ENCODE assay signal across 2 cellular contexts in the genomic region with DNA sequence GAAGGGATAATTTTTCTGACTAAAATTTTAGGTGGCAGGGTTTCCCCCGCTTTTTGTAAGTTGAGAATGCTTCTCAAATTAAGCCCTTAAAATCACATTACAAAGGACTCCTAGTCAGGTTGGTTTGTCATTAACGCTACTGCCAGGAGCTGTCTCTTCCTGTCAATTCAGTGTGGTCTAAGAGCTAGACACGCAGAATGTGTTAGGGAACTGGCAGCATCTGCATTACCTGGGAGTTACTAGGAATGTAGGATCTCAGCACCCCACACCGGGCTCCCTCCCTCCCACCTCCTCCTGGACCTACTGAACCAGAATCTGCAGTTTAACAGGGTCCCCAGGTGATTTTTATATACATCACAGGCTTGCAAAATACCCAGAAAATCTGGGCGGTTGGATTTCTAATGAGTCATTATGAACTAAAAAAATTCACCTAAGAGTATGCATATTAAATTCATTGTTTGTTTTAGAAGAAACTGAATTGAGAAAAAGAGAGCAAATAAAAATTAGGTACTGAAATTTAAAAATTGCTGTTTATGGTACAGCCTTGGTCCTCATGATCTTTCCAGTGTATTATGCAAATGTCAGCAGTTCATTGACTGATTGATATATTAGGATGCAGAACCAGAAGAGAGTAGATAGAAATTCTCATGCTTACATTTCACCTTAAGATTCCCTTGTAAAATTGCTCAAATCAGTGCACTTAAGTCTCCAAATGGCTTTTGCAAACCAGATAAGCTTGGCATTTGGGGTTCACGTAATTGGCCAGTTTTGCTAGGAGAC.
A peak's percentile ranks its signal among the peaks of the same experiment; 100 is the strongest.
TF ChIP-seq lines count a peak whose summit lies in the region.

No MANE protein-coding gene starts in this region.

TF ChIP-seq in K562, 482 proteins besides CTCF, POLR2A, EP300 and RAD21:
- TF ChIP-seq ZNF316 (IDR thresholded peaks at IDR 0.05) = peak; percentile 17; the same call in 1 of the 2 replicates
- TF ChIP-seq, protein P1, sequence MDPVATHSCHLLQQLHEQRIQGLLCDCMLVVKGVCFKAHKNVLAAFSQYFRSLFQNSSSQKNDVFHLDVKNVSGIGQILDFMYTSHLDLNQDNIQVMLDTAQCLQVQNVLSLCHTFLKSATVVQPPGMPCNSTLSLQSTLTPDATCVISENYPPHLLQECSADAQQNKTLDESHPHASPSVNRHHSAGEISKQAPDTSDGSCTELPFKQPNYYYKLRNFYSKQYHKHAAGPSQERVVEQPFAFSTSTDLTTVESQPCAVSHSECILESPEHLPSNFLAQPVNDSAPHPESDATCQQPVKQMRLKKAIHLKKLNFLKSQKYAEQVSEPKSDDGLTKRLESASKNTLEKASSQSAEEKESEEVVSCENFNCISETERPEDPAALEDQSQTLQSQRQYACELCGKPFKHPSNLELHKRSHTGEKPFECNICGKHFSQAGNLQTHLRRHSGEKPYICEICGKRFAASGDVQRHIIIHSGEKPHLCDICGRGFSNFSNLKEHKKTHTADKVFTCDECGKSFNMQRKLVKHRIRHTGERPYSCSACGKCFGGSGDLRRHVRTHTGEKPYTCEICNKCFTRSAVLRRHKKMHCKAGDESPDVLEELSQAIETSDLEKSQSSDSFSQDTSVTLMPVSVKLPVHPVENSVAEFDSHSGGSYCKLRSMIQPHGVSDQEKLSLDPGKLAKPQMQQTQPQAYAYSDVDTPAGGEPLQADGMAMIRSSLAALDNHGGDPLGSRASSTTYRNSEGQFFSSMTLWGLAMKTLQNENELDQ (CRISPR knock-in tag; IDR thresholded peaks at IDR 0.05; ENCODE audit: borderline replicate concordance) = no peak

TF ChIP-seq in GM12891, 5 proteins besides CTCF, POLR2A, EP300 and RAD21:
- no peak for TF ChIP-seq POU2F2 (IDR thresholded peaks at IDR 0.05; ENCODE audit: low read depth, low read length)
- TF ChIP-seq TAF1 (IDR thresholded peaks at IDR 0.05; ENCODE audit: low read depth, low read length) = no peak
- TF ChIP-seq POLR2AphosphoS5 (IDR thresholded peaks at IDR 0.05; ENCODE audit: low read depth, low read length) = no peak
- no peak for TF ChIP-seq PAX5 (IDR thresholded peaks at IDR 0.05; ENCODE audit: insufficient read depth, low read length, severe bottlenecking)
- TF ChIP-seq SPI1 (IDR thresholded peaks at IDR 0.05; ENCODE audit: low read depth, low read length) = no peak
